8 cellular contexts compared by ENCODE assay signal in genomic region chr3:120284702-120285507, GRCh38. TPM values are rescaled to one million over a fixed set of nuclear protein-coding genes. Genes with fewer than 3 reads are reported as not detected.
DNase-seq lines count a peak whose midpoint lies in the region; ATAC-seq, FAIRE-seq and TF ChIP-seq lines count a peak whose summit lies in the region.

Gene GPR156, minus strand, starts transcription at chr3:120285222. Its CDS starts 41,124 bp downstream, at chr3:120244098.

- H3K36me3 ChIP-seq in Caco-2 (ENCODE audit: control insufficient read depth, insufficient read depth, low read length) (no peaks in the 10 kb centered on the region), endothelial cell of umbilical vein (ENCODE audit: control insufficient read depth in 2 of 2, extremely low read depth in 1 of 2, insufficient read depth in 2 of 2, low read length in 2 of 2) (no peaks in the 10 kb centered on the region)
- no peaks in the 10 kb centered on the region for H3K36me3 ChIP-seq in naive thymus-derived CD4-positive, alpha-beta T cell (ENCODE audit: control insufficient read depth in 2 of 3, insufficient read depth in 3 of 3, low read length in 3 of 3)

- in situ Hi-C loops in G401 (cut with HindIII; ENCODE audit: low sequenced_read_pairs) = no loop called here

- intact Hi-C loops in Caco-2 (cut with micrococcal nuclease; ENCODE audit: unreplicated experiment) (loop anchor here (5.0 kb wide), 1 partner anchor 62 kb away; the partner anchor contains the start of gene LRRC58), endothelial cell of umbilical vein (cut with micrococcal nuclease) (no loop called here)
- intact Hi-C loops in naive thymus-derived CD4-positive, alpha-beta T cell (cut with micrococcal nuclease) = no loop called here

- ATAC-seq in naive thymus-derived CD4-positive, alpha-beta T cell = peak; percentile 32
- ATAC-seq in HG02981 (IDR thresholded peaks at IDR 0.05; ENCODE audit: unreplicated experiment) = no peak

- peak; percentile 42 to 64 for DNase-seq in Caco-2
- DNase-seq in NCI-H1930 (lab: John Stamatoyannopoulos, UW) = peak; percentile 41 to 46
- no peak for DNase-seq in endothelial cell of umbilical vein (ENCODE audit: low read depth, low spot score)
- no peak for DNase-seq in naive thymus-derived CD4-positive, alpha-beta T cell
- no peak for DNase-seq in NCI-H1092 treated with DMSO at 0.1 percent for 48 hours (lab: John Stamatoyannopoulos, UW)
- DNase-seq in G401 (ENCODE audit: low spot score) = no peak
- no peak for DNase-seq in HuH-7 (ENCODE audit: low spot score)

- no peaks in the 10 kb centered on the region for H3K9me3 ChIP-seq in Caco-2
- no peaks in the 10 kb centered on the region for H3K9me3 ChIP-seq in endothelial cell of umbilical vein (replicated peaks; ENCODE audit: control insufficient read depth, insufficient read depth, low read length)
- no peaks in the 10 kb centered on the region for H3K9me3 ChIP-seq in naive thymus-derived CD4-positive, alpha-beta T cell (ENCODE audit: control insufficient read depth in 2 of 3, low read length in 3 of 3)

- H3K4me1 Mint-ChIP-seq in Caco-2 (ENCODE audit: low read depth, unreplicated experiment) = no peaks in the 10 kb centered on the region
- peaks cover 0 to 9% (median 4%) of the 10 kb centered on the region in 7 donors for H3K4me1 Mint-ChIP-seq in naive thymus-derived CD4-positive, alpha-beta T cell

- peak within 1 kb of the TSS; percentile 57 for H3K4me3 ChIP-seq in Caco-2 (ENCODE audit: low read depth, low read length)
- H3K4me3 ChIP-seq in endothelial cell of umbilical vein (replicated peaks in 1 of 3; ENCODE audit: insufficient read depth in 1 of 3, low read depth in 1 of 3, low read length in 3 of 3) = peak within 1 kb of the TSS; percentile 13 to 47 (median 42)
- no peak within 1 kb of the TSS for H3K4me3 ChIP-seq in naive thymus-derived CD4-positive, alpha-beta T cell (ENCODE audit: low read length)

- TF ChIP-seq POLR2A in endothelial cell of umbilical vein (IDR thresholded peaks at IDR 0.05; ENCODE audit: low read depth, low read length) = no peak

- dilution Hi-C loops in endothelial cell of umbilical vein (cut with MboI; ENCODE audit: extremely low pct_ligation_motif_present, low sequenced_read_pairs) = no loop called here

- H2AFZ ChIP-seq in endothelial cell of umbilical vein (ENCODE audit: low read depth, low read length) = peak within 1 kb of the TSS; percentile 85

- no peak within 1 kb of the TSS for H3K27ac ChIP-seq in endothelial cell of umbilical vein (ENCODE audit: insufficient read depth, low read depth, low read length)
- H3K27ac ChIP-seq in naive thymus-derived CD4-positive, alpha-beta T cell (ENCODE audit: low read depth, low read length) = no peak within 1 kb of the TSS

- no peak for FAIRE-seq in endothelial cell of umbilical vein (lab: Jason Lieb, UNC)

- H3K9me3 Mint-ChIP-seq in Caco-2 (ENCODE audit: unreplicated experiment) = no peaks in the 10 kb centered on the region
- peaks cover 0 to 5% (median 0%) of the 10 kb centered on the region in 11 donors for H3K9me3 Mint-ChIP-seq in naive thymus-derived CD4-positive, alpha-beta T cell

- BruUV-seq in Caco-2 (replicated peaks; lab: Mats Ljungman, UMichigan) (no TSS peak), endothelial cell of umbilical vein (replicated peaks; lab: Mats Ljungman, UMichigan) (no TSS peak)

- no peaks in the 10 kb centered on the region for H3K36me3 Mint-ChIP-seq in Caco-2 (ENCODE audit: insufficient read depth, unreplicated experiment)
- H3K36me3 Mint-ChIP-seq in naive thymus-derived CD4-positive, alpha-beta T cell = peaks cover 0 to 4% (median 0%) of the 10 kb centered on the region in 5 donors

- CTCF ChIA-PET in Caco-2 (lab: Charles Lee) = no interaction called here
- CTCF ChIA-PET in endothelial cell of umbilical vein (lab: Charles Lee) = no interaction called here
- CTCF ChIA-PET in naive thymus-derived CD4-positive, alpha-beta T cell (lab: Charles Lee) = no interaction called here

- H3K4me3 Mint-ChIP-seq in Caco-2 (ENCODE audit: unreplicated experiment) = peak within 1 kb of the TSS; percentile 77
- H3K4me3 Mint-ChIP-seq in naive thymus-derived CD4-positive, alpha-beta T cell = peak within 1 kb of the TSS in 8 of 10 donors; percentile 15 to 55 (median 42)

- 0 out of 2 replicates have a peak, but pooled peaks cover 5% of the 10 kb centered on the region for H3K4me1 ChIP-seq in Caco-2
- H3K4me1 ChIP-seq in endothelial cell of umbilical vein (ENCODE audit: control insufficient read depth, extremely low read depth, insufficient read depth, low read length) = peaks cover 3% of the 10 kb centered on the region
- no peaks in the 10 kb centered on the region for H3K4me1 ChIP-seq in naive thymus-derived CD4-positive, alpha-beta T cell (ENCODE audit: control insufficient read depth in 2 of 2, insufficient read depth in 2 of 2, low read length in 2 of 2)

- H3K9me1 ChIP-seq in endothelial cell of umbilical vein (replicated peaks; ENCODE audit: control insufficient read depth, extremely low read depth, insufficient read depth, low read length) = no peaks in the 10 kb centered on the region

- peak within 1 kb of the TSS; percentile 69 for H3K4me2 ChIP-seq in endothelial cell of umbilical vein (ENCODE audit: insufficient read depth, low read length)

- no peaks in the 10 kb centered on the region for H4K20me1 ChIP-seq in endothelial cell of umbilical vein (replicated peaks; ENCODE audit: control insufficient read depth, extremely low read depth, insufficient read depth, low read length)

- H3K27me3 Mint-ChIP-seq in Caco-2 (ENCODE audit: insufficient read depth, unreplicated experiment) = peaks cover 2% of the 10 kb centered on the region
- peaks cover 56 to 69% (median 65%) of the 10 kb centered on the region in 5 donors for H3K27me3 Mint-ChIP-seq in naive thymus-derived CD4-positive, alpha-beta T cell

- TF ChIP-seq CTCF in Caco-2 (IDR thresholded peaks at IDR 0.05; ENCODE audit: insufficient read depth in 1 of 2, low read depth in 1 of 2, low read length in 1 of 2, severe bottlenecking in 1 of 2, unreplicated experiment in 1 of 2) = no peak
- no peak for TF ChIP-seq CTCF in endothelial cell of umbilical vein (IDR thresholded peaks at IDR 0.05; ENCODE audit: extremely low read depth in 1 of 2, insufficient read depth in 1 of 2, low read depth in 1 of 2, low read length in 2 of 2)

- H3K79me2 ChIP-seq in endothelial cell of umbilical vein (ENCODE audit: control insufficient read depth, insufficient read depth, low read length) = no peaks in the 10 kb centered on the region

- peak within 1 kb of the TSS; percentile 22 for H3K9ac ChIP-seq in endothelial cell of umbilical vein (replicated peaks; ENCODE audit: extremely low read depth, insufficient read depth, low read length)

- no peak within 1 kb of the TSS for H3K27ac Mint-ChIP-seq in Caco-2 (ENCODE audit: unreplicated experiment)
- no peak within 1 kb of the TSS for H3K27ac Mint-ChIP-seq in naive thymus-derived CD4-positive, alpha-beta T cell

- H3K27me3 ChIP-seq in Caco-2 (replicated peaks; ENCODE audit: control insufficient read depth, insufficient read depth, low read length) = no peaks in the 10 kb centered on the region
- peaks cover 28 to 32% of the 10 kb centered on the region in 2 experiments for H3K27me3 ChIP-seq in endothelial cell of umbilical vein (ENCODE audit: control insufficient read depth in 2 of 2, insufficient read depth in 2 of 2, low read length in 2 of 2)
- no peaks in the 10 kb centered on the region for H3K27me3 ChIP-seq in naive thymus-derived CD4-positive, alpha-beta T cell (ENCODE audit: control insufficient read depth in 2 of 2, insufficient read depth in 2 of 2, low read length in 2 of 2)

- POLR2A ChIA-PET in Caco-2 (lab: Charles Lee) (no interaction called here), endothelial cell of umbilical vein (lab: Charles Lee) (no interaction called here)
- POLR2A ChIA-PET in naive thymus-derived CD4-positive, alpha-beta T cell (lab: Charles Lee) = no interaction called here

TF ChIP-seq in endothelial cell of umbilical vein, 7 proteins besides CTCF, POLR2A, EP300 and RAD21:
- no peak for TF ChIP-seq JUN (IDR thresholded peaks at IDR 0.05; ENCODE audit: borderline replicate concordance, insufficient read depth, insufficient read length, low read depth)
- no peak for TF ChIP-seq GATA2 (IDR thresholded peaks at IDR 0.05; ENCODE audit: insufficient read depth, insufficient read length, low read depth, low read length)
- peak; percentile 28 for TF ChIP-seq MAX (IDR thresholded peaks at IDR 0.05; ENCODE audit: insufficient read depth, insufficient read length)
- TF ChIP-seq EZH2 (IDR thresholded peaks at IDR 0.05; ENCODE audit: borderline replicate concordance, low read depth, low read length, severe bottlenecking) = peak; percentile 50

RNA-seq across cellular contexts. Expression of gene GPR156, which starts in this region (rescaled TPM):
- total RNA-seq in Caco-2 (2022) (1.7 and 3.1 TPM in 2 replicates), endothelial cell of umbilical vein (0.25 and 0.27 TPM in 2 replicates)
- polyA plus RNA-seq in endothelial cell of umbilical vein = 0.14 and 0.18 TPM in 2 replicates
- 0.04 and 0.09 TPM in 2 replicates for polyA plus RNA-seq in endothelial cell of umbilical vein (2011; cell fraction: cytosol; rRNA removed)
- 0.59 and 0.65 TPM in 2 replicates for polyA plus RNA-seq in endothelial cell of umbilical vein (2011; cell fraction: nucleus; rRNA removed)
- polyA plus RNA-seq in endothelial cell of umbilical vein (2012) = not detected in 2 replicates
- polyA minus RNA-seq in endothelial cell of umbilical vein = 0.21 and 0.75 TPM in 2 replicates
- polyA minus RNA-seq in endothelial cell of umbilical vein (2011; cell fraction: cytosol; rRNA and poly(A)+ RNA removed) = not detected
- 1.3 and 2.0 TPM in 2 replicates for polyA minus RNA-seq in endothelial cell of umbilical vein (2011; cell fraction: nucleus; rRNA and poly(A)+ RNA removed)
- total RNA-seq in naive thymus-derived CD4-positive, alpha-beta T cell = under 1 TPM in 1 of 5 experiments, not detected in 4; 0.27 TPM
- not detected for polyA plus RNA-seq in naive thymus-derived CD4-positive, alpha-beta T cell
- total RNA-seq in G401 (2014; rRNA removed; shearing (Covaris generic)) = not detected in 2 replicates

Comparison
In these comparisons a context has a peak if more than half of its experiments do, and no peak if none do; other contexts are left out.
1. Peak in ATAC-seq in naive thymus-derived CD4-positive, alpha-beta T cell; RNA of the gene not detected or under 1 TPM.
2. DNase-seq: peak in Caco-2 (2 of 2) and NCI-H1930 (2 of 2); none in endothelial cell of umbilical vein (single experiment), naive thymus-derived CD4-positive, alpha-beta T cell (0 of 9), NCI-H1092 treated with DMSO at 0.1 percent for 48 hours (single experiment), G401 (single experiment) and HuH-7 (single experiment).